In genomic region chr3:194270627-194271458, GRCh38 we compare ENCODE assay signal across 8 cellular contexts.
A peak's percentile ranks its signal among the peaks of the same experiment; 100 is the strongest.
DNase-seq lines count a peak whose midpoint lies in the region; ATAC-seq and TF ChIP-seq lines count a peak whose summit lies in the region.

No MANE protein-coding gene starts in this region.

- no peaks in the 10 kb centered on the region for H3K79me2 ChIP-seq in GM23338 (replicated peaks; ENCODE audit: insufficient read depth)

- TF ChIP-seq EP300 in sigmoid colon (IDR thresholded peaks at IDR 0.05) = peak in 3 of 4 donors; percentile 90 to 92 (median 91)

- CTCF ChIA-PET in activated CD4-positive, alpha-beta memory T cell treated with anti-CD3 and anti-CD28 coated beads for 36 hours (lab: Charles Lee) = no interaction called here

- H3K27ac Mint-ChIP-seq in GM23338 = no peak overlapping the region; the same call in 1 of the 2 replicates
- H3K27ac Mint-ChIP-seq in activated CD4-positive, alpha-beta memory T cell treated with anti-CD3 and anti-CD28 coated beads for 36 hours = no peak overlapping the region
- H3K27ac Mint-ChIP-seq in activated T-helper 2 cell treated with anti-CD3 and anti-CD28 coated beads, Interferon-gamma antibody, Interleukin-2, Interleukin-4, amounts not matched to agents 10 μg/mL and 5 μg/mL and 100 μg/mL, durations not matched to agents 14 hours and 24 hours and 36 hours = no peak overlapping the region

- peaks cover 27% of the 10 kb centered on the region for H3K27me3 Mint-ChIP-seq in GM23338 (ENCODE audit: insufficient read depth, low read depth, poor library complexity)
- H3K27me3 Mint-ChIP-seq in activated CD4-positive, alpha-beta memory T cell treated with anti-CD3 and anti-CD28 coated beads for 36 hours = peaks cover 4% of the 10 kb centered on the region
- H3K27me3 Mint-ChIP-seq in activated T-helper 2 cell treated with anti-CD3 and anti-CD28 coated beads, Interferon-gamma antibody, Interleukin-2, Interleukin-4, amounts not matched to agents 10 μg/mL and 5 μg/mL and 100 μg/mL, durations not matched to agents 14 hours and 24 hours and 36 hours (ENCODE audit: low read depth) = peaks cover 20% of the 10 kb centered on the region

- no peak for TF ChIP-seq POLR2A in breast epithelium (IDR thresholded peaks at IDR 0.05)
- TF ChIP-seq POLR2A in sigmoid colon (IDR thresholded peaks at IDR 0.05) = no peak

- H3K4me3 ChIP-seq in GM23338 (no peak overlapping the region), breast epithelium (peak overlapping the region in 1 of 3 donors; percentile 34), sigmoid colon (no peak overlapping the region)

- intact Hi-C loops in breast epithelium (cut with DNase I; ENCODE audit: low total_unique reads) (no loop called here), sigmoid colon (cut with DNase I) (loop anchor here (1.0 to 5.0 kb wide), 3 partner anchors 41 to 199 kb away; no protein-coding TSS in a partner anchor)
- intact Hi-C loops in activated CD4-positive, alpha-beta memory T cell treated with anti-CD3 and anti-CD28 coated beads for 36 hours (cut with micrococcal nuclease) = no loop called here
- intact Hi-C loops in activated T-helper 2 cell treated with anti-CD3 and anti-CD28 coated beads, Interferon-gamma antibody, Interleukin-2, Interleukin-4, amounts not matched to agents 10 μg/mL and 5 μg/mL and 100 μg/mL, durations not matched to agents 14 hours and 24 hours and 36 hours (cut with micrococcal nuclease) = no loop called here

- H3K36me3 Mint-ChIP-seq in GM23338 (ENCODE audit: low read depth) = peaks cover 11% of the 10 kb centered on the region
- no peaks in the 10 kb centered on the region for H3K36me3 Mint-ChIP-seq in activated CD4-positive, alpha-beta memory T cell treated with anti-CD3 and anti-CD28 coated beads for 36 hours
- H3K36me3 Mint-ChIP-seq in activated T-helper 2 cell treated with anti-CD3 and anti-CD28 coated beads, Interferon-gamma antibody, Interleukin-2, Interleukin-4, amounts not matched to agents 10 μg/mL and 5 μg/mL and 100 μg/mL, durations not matched to agents 14 hours and 24 hours and 36 hours (ENCODE audit: low read depth) = no peaks in the 10 kb centered on the region

- ATAC-seq in GM23338 = peak; percentile 30

- H3F3A ChIP-seq in GM23338 (replicated peaks; ENCODE audit: low read depth) = peaks cover 12% of the 10 kb centered on the region

- peak overlapping the region; percentile 74 for H2AFZ ChIP-seq in GM23338

- H4K20me1 ChIP-seq in GM23338 (replicated peaks; ENCODE audit: insufficient read depth) = no peaks in the 10 kb centered on the region

- POLR2A ChIA-PET in activated CD4-positive, alpha-beta memory T cell treated with anti-CD3 and anti-CD28 coated beads for 36 hours (lab: Charles Lee) = interaction anchor here (0.6 kb wide), 1 partner anchor 71 kb away, joined by 3 read pairs; no protein-coding TSS in a partner anchor

- no peak for DNase-seq in GM23338 (ENCODE audit: low spot score)
- DNase-seq in breast epithelium (ENCODE audit: low spot score in 2 of 2) = peak; percentile 93 to 97
- DNase-seq in iris pigment epithelial cell (ENCODE audit: low read depth) = peak; percentile 73
- peak; percentile 97 for DNase-seq in sigmoid colon
- no peak for DNase-seq in GF-D8 (lab: John Stamatoyannopoulos, UW)
- DNase-seq in DMS153 treated with DMSO at 0.1 percent for 48 hours (lab: John Stamatoyannopoulos, UW; ENCODE audit: unreplicated experiment) = no peak
- DNase-seq in activated CD4-positive, alpha-beta memory T cell treated with anti-CD3 and anti-CD28 coated beads for 36 hours = no peak
- DNase-seq in activated T-helper 2 cell treated with anti-CD3 and anti-CD28 coated beads, Interferon-gamma antibody, Interleukin-2, Interleukin-4, amounts not matched to agents 10 μg/mL and 5 μg/mL and 100 μg/mL, durations not matched to agents 14 hours and 24 hours and 36 hours (ENCODE audit: low spot score) = no peak

- peaks cover 15% of the 10 kb centered on the region for H3K9me3 Mint-ChIP-seq in GM23338
- no peaks in the 10 kb centered on the region for H3K9me3 Mint-ChIP-seq in activated CD4-positive, alpha-beta memory T cell treated with anti-CD3 and anti-CD28 coated beads for 36 hours
- H3K9me3 Mint-ChIP-seq in activated T-helper 2 cell treated with anti-CD3 and anti-CD28 coated beads, Interferon-gamma antibody, Interleukin-2, Interleukin-4, amounts not matched to agents 10 μg/mL and 5 μg/mL and 100 μg/mL, durations not matched to agents 14 hours and 24 hours and 36 hours = no peaks in the 10 kb centered on the region

- H3K36me3 ChIP-seq in GM23338 (ENCODE audit: insufficient read depth) = no peaks in the 10 kb centered on the region
- H3K36me3 ChIP-seq in breast epithelium = no peaks in the 10 kb centered on the region
- H3K36me3 ChIP-seq in sigmoid colon = no peaks in the 10 kb centered on the region

- H3K9me3 ChIP-seq in breast epithelium (no peaks in the 10 kb centered on the region), sigmoid colon (no peaks in the 10 kb centered on the region)

- no peak overlapping the region for H3K4me2 ChIP-seq in GM23338

- TF ChIP-seq CTCF in GM23338 (conservative IDR thresholded peaks at IDR 0.05; ENCODE audit: low read depth in 2 of 2) (no peak), breast epithelium (IDR thresholded peaks at IDR 0.05) (no peak), sigmoid colon (IDR thresholded peaks at IDR 0.05) (no peak)

- peaks cover 35% of the 10 kb centered on the region for H3K4me1 Mint-ChIP-seq in GM23338
- H3K4me1 Mint-ChIP-seq in activated CD4-positive, alpha-beta memory T cell treated with anti-CD3 and anti-CD28 coated beads for 36 hours (ENCODE audit: low read depth) = peaks cover 4% of the 10 kb centered on the region
- H3K4me1 Mint-ChIP-seq in activated T-helper 2 cell treated with anti-CD3 and anti-CD28 coated beads, Interferon-gamma antibody, Interleukin-2, Interleukin-4, amounts not matched to agents 10 μg/mL and 5 μg/mL and 100 μg/mL, durations not matched to agents 14 hours and 24 hours and 36 hours (ENCODE audit: low read depth) = peaks cover 4% of the 10 kb centered on the region

- H3K27me3 ChIP-seq in GM23338 (ENCODE audit: insufficient read depth) = no peaks in the 10 kb centered on the region
- H3K27me3 ChIP-seq in breast epithelium = no peaks in the 10 kb centered on the region
- H3K27me3 ChIP-seq in sigmoid colon = no peaks in the 10 kb centered on the region

- no peaks in the 10 kb centered on the region for H3K9me2 ChIP-seq in GM23338 (ENCODE audit: insufficient read depth)

- no peak overlapping the region for H3K4me3 Mint-ChIP-seq in GM23338
- no peak overlapping the region for H3K4me3 Mint-ChIP-seq in activated CD4-positive, alpha-beta memory T cell treated with anti-CD3 and anti-CD28 coated beads for 36 hours
- no peak overlapping the region for H3K4me3 Mint-ChIP-seq in activated T-helper 2 cell treated with anti-CD3 and anti-CD28 coated beads, Interferon-gamma antibody, Interleukin-2, Interleukin-4, amounts not matched to agents 10 μg/mL and 5 μg/mL and 100 μg/mL, durations not matched to agents 14 hours and 24 hours and 36 hours (ENCODE audit: low read depth)

- 72 to 77% methylated on average over 18 of the region's 18 CpGs for WGBS in sigmoid colon, 2 donors

- H3K27ac ChIP-seq in GM23338 (ENCODE audit: low read depth) = no peak overlapping the region
- H3K27ac ChIP-seq in breast epithelium = peak overlapping the region; percentile 95 to 97
- H3K27ac ChIP-seq in sigmoid colon = peak overlapping the region; percentile 89 to 92 (median 90)

- peaks cover 10% of the 10 kb centered on the region; the same call in 1 of the 2 replicates for H3K4me1 ChIP-seq in GM23338 (ENCODE audit: insufficient read depth)
- H3K4me1 ChIP-seq in breast epithelium = peaks cover 16 to 26% of the 10 kb centered on the region in 2 donors
- peaks cover 0 to 67% (median 58%) of the 10 kb centered on the region in 4 donors for H3K4me1 ChIP-seq in sigmoid colon

TF ChIP-seq in GM23338, 12 proteins besides CTCF, POLR2A, EP300 and RAD21 (continues in another document):
- TF ChIP-seq EZH2 (IDR thresholded peaks at IDR 0.05; ENCODE audit: low read depth, unreplicated experiment) (no peak), CREB1 (CRISPR knock-in tag; IDR thresholded peaks at IDR 0.05; ENCODE audit: low read depth) (no peak), ZNF114 (CRISPR knock-in tag; IDR thresholded peaks at IDR 0.05) (no peak), ZNF331 (CRISPR knock-in tag; IDR thresholded peaks at IDR 0.05; ENCODE audit: low read depth) (no peak), REST (IDR thresholded peaks at IDR 0.05; ENCODE audit: unreplicated experiment) (no peak)

Comparison
In these comparisons a context has a peak if more than half of its experiments do, and no peak if none do; other contexts are left out.
1. DNase-seq: peak in breast epithelium (2 of 2), iris pigment epithelial cell (single experiment) and sigmoid colon (single experiment); none in GM23338 (single experiment), GF-D8 (single experiment), DMS153 treated with DMSO at 0.1 percent for 48 hours (single experiment), activated CD4-positive, alpha-beta memory T cell treated with anti-CD3 and anti-CD28 coated beads for 36 hours (single experiment) and activated T-helper 2 cell treated with anti-CD3 and anti-CD28 coated beads, Interferon-gamma antibody, Interleukin-2, Interleukin-4, amounts not matched to agents 10 μg/mL and 5 μg/mL and 100 μg/mL, durations not matched to agents 14 hours and 24 hours and 36 hours (single experiment).